Comparison of ENCODE assay signal across 10 cellular contexts in genomic region chr14:79764288-79764687, GRCh38.
"Had no signal": no experiment of that assay in that cellular context is flagged by ENCODE, and none has a peak within 500 bp of the region (broad histone marks: within the 10 kb centered on the region; RNA-seq: fewer than 3 reads in every experiment).

No MANE protein-coding gene starts in this region.

- H3K27ac ChIP-seq: esophagus squamous epithelium, foreskin keratinocyte had no signal

- H3K9me3 ChIP-seq: esophagus squamous epithelium had no signal

- FAIRE-seq: bronchial epithelial cell had no signal

- H3K4me3 ChIP-seq: esophagus squamous epithelium had no signal

- DNase-seq: activated CD4-positive, alpha-beta memory T cell treated with anti-CD3 and anti-CD28 coated beads, Interleukin-2, amount 10 ng/mL, durations not matched to agents 7 days and 5 days; activated gamma-delta T cell; activated T-cell treated with anti-CD3 and anti-CD28 coated beads, Interleukin-2, amount 50 U/mL, for 48 hours; aorta; esophagus squamous epithelium; foreskin keratinocyte; head of caudate nucleus; nephron progenitor cell; T1000 had no signal

- H3K27me3 ChIP-seq: esophagus squamous epithelium, foreskin keratinocyte had no signal

- H3K36me3 ChIP-seq: esophagus squamous epithelium had no signal

- H3K4me1 ChIP-seq: esophagus squamous epithelium, foreskin keratinocyte had no signal
